ENCODE assay signal across 8 cellular contexts in genomic region chr13:111202745-111203144, GRCh38.
A peak's percentile ranks its signal among the peaks of the same experiment; 100 is the strongest.
DNase-seq lines count a peak whose midpoint lies in the region; ATAC-seq and TF ChIP-seq lines count a peak whose summit lies in the region.

No MANE protein-coding gene starts in this region.

- H3K27me3 ChIP-seq in right atrium auricular region = no peaks in the 10 kb centered on the region
- no peaks in the 10 kb centered on the region for H3K27me3 ChIP-seq in tibial artery

- peaks cover 4% of the 10 kb centered on the region for H3K9me3 Mint-ChIP-seq in activated CD8-positive, alpha-beta T cell treated with anti-CD3 and anti-CD28 coated beads, Interleukin-2, amount 10 ng/mL, durations not matched to agents 7 days and 5 days (ENCODE audit: insufficient read depth)

- no peaks in the 10 kb centered on the region for H3K36me3 ChIP-seq in right atrium auricular region
- peaks cover 4 to 10% (median 6%) of the 10 kb centered on the region in 3 donors for H3K36me3 ChIP-seq in tibial artery

- no peak overlapping the region for H3K4me3 Mint-ChIP-seq in activated CD8-positive, alpha-beta T cell treated with anti-CD3 and anti-CD28 coated beads, Interleukin-2, amount 10 ng/mL, durations not matched to agents 7 days and 5 days

- H3K4me1 ChIP-seq in right atrium auricular region = peaks cover 0 to 59% of the 10 kb centered on the region in 2 donors
- H3K4me1 ChIP-seq in tibial artery = peaks cover 8 to 88% (median 54%) of the 10 kb centered on the region in 4 donors

- H3K36me3 Mint-ChIP-seq in activated CD8-positive, alpha-beta T cell treated with anti-CD3 and anti-CD28 coated beads, Interleukin-2, amount 10 ng/mL, durations not matched to agents 7 days and 5 days (ENCODE audit: low read depth) = peaks cover 47% of the 10 kb centered on the region

- POLR2A ChIA-PET in activated CD8-positive, alpha-beta T cell treated with anti-CD3 and anti-CD28 coated beads, Interleukin-2, amount 10 ng/mL, durations not matched to agents 7 days and 5 days (lab: Charles Lee) = interaction anchor here (0.5 to 1.0 kb wide), 2 partner anchors 14 to 17 kb away, joined by 3 to 4 read pairs; no protein-coding TSS in a partner anchor

- no peaks in the 10 kb centered on the region for H3K9me3 ChIP-seq in right atrium auricular region
- H3K9me3 ChIP-seq in tibial artery = no peaks in the 10 kb centered on the region

- H3K4me1 Mint-ChIP-seq in activated CD8-positive, alpha-beta T cell treated with anti-CD3 and anti-CD28 coated beads, Interleukin-2, amount 10 ng/mL, durations not matched to agents 7 days and 5 days (ENCODE audit: low read depth) = peaks cover 53% of the 10 kb centered on the region

- ATAC-seq in GM21360 (IDR thresholded peaks at IDR 0.05; ENCODE audit: unreplicated experiment) (peak; percentile 80), HG03521 (IDR thresholded peaks at IDR 0.05; ENCODE audit: unreplicated experiment) (peak; percentile 64)
- peak; percentile 67 for ATAC-seq in activated CD8-positive, alpha-beta T cell treated with anti-CD3 and anti-CD28 coated beads, Interleukin-2, amount 10 ng/mL, durations not matched to agents 7 days and 5 days

- DNase-seq in GDM1 (lab: John Stamatoyannopoulos, UW) (peak; percentile 19), right atrium auricular region (ENCODE audit: low spot score) (peak; percentile 69), tibial artery (no peak), COLO668 (lab: John Stamatoyannopoulos, UW; ENCODE audit: unreplicated experiment) (no peak), NCI-H1436 treated with DMSO at 0.1 percent for 48 hours (lab: John Stamatoyannopoulos, UW) (no peak)
- DNase-seq in activated CD8-positive, alpha-beta T cell treated with anti-CD3 and anti-CD28 coated beads, Interleukin-2, amount 10 ng/mL, durations not matched to agents 7 days and 5 days = peak; percentile 31

- no peaks in the 10 kb centered on the region for H3K27me3 Mint-ChIP-seq in activated CD8-positive, alpha-beta T cell treated with anti-CD3 and anti-CD28 coated beads, Interleukin-2, amount 10 ng/mL, durations not matched to agents 7 days and 5 days (ENCODE audit: low read depth)

- H3K27ac Mint-ChIP-seq in activated CD8-positive, alpha-beta T cell treated with anti-CD3 and anti-CD28 coated beads, Interleukin-2, amount 10 ng/mL, durations not matched to agents 7 days and 5 days = no peak overlapping the region

- intact Hi-C loops in tibial artery (cut with DNase I; ENCODE audit: low total_unique reads) = no loop called here

- H3K4me3 ChIP-seq in right atrium auricular region = peak overlapping the region; percentile 25 to 40
- H3K4me3 ChIP-seq in tibial artery = peak overlapping the region; percentile 25 to 36

- CTCF ChIA-PET in activated CD8-positive, alpha-beta T cell treated with anti-CD3 and anti-CD28 coated beads, Interleukin-2, amount 10 ng/mL, durations not matched to agents 7 days and 5 days (lab: Charles Lee) = interaction anchor here (0.9 to 2.3 kb wide), 10 partner anchors 9 to 135 kb away, joined by 3 to 19 read pairs (median 4); no protein-coding TSS in a partner anchor

- H3K27ac ChIP-seq in right atrium auricular region (peak overlapping the region; percentile 68), tibial artery (peak overlapping the region; percentile 12 to 76)

- no peak for TF ChIP-seq CTCF in right atrium auricular region (IDR thresholded peaks at IDR 0.05)
- no peak for TF ChIP-seq CTCF in tibial artery (IDR thresholded peaks at IDR 0.05)

Comparison
In these comparisons a context has a peak if more than half of its experiments do, and no peak if none do; other contexts are left out.
1. DNase-seq: peak in GDM1 (single experiment), activated CD8-positive, alpha-beta T cell treated with anti-CD3 and anti-CD28 coated beads, Interleukin-2, amount 10 ng/mL, durations not matched to agents 7 days and 5 days (single experiment) and right atrium auricular region (single experiment); none in tibial artery (0 of 2), COLO668 (single experiment) and NCI-H1436 treated with DMSO at 0.1 percent for 48 hours (single experiment).
2. Peak in every context shown above with its lines, with median percentiles within 50 percentile points of each other: ATAC-seq.